ENCODE assay signal across 22 cellular contexts in genomic region chr4:8641931-8642650, GRCh38. TPM values are rescaled to one million over a fixed set of nuclear protein-coding genes. Genes with fewer than 3 reads are reported as not detected.
"Had no signal": no experiment of that assay in that cellular context is flagged by ENCODE, and none has a peak within 500 bp of the region (broad histone marks: within the 10 kb centered on the region; RNA-seq: fewer than 3 reads in every experiment).

No MANE protein-coding gene starts in this region.

- H3K9me3 ChIP-seq: thyroid gland, uterus had no signal

- H3K9me3 Mint-ChIP-seq: activated CD4-positive, alpha-beta memory T cell treated with anti-CD3 and anti-CD28 coated beads for 36 hours; brain; central memory CD8-positive, alpha-beta T cell; immature natural killer cell; nephron progenitor cell had no signal

- H3K4me1 Mint-ChIP-seq: activated CD4-positive, alpha-beta T cell treated with anti-CD3 and anti-CD28 coated beads for 36 hours; brain; central memory CD8-positive, alpha-beta T cell; immature natural killer cell; memory B cell; stimulated activated naive B cell treated with anti-CD40 and anti-IgM and Interleukin-4, amounts not matched to agents 10 μg/mL and 1 μg/mL and 100 μg/mL, for 72 hours; T-helper 17 cell had no signal

- H3K4me3 Mint-ChIP-seq: activated CD4-positive, alpha-beta memory T cell treated with anti-CD3 and anti-CD28 coated beads for 36 hours; activated CD4-positive, alpha-beta T cell treated with anti-CD3 and anti-CD28 coated beads for 36 hours; activated naive CD8-positive, alpha-beta T cell; brain; central memory CD8-positive, alpha-beta T cell; immature natural killer cell; memory B cell; nephron progenitor cell; stimulated activated naive B cell treated with anti-CD40 and anti-IgM and Interleukin-4, amounts not matched to agents 10 μg/mL and 1 μg/mL and 100 μg/mL, for 72 hours; T-helper 17 cell had no signal

- H3K36me3 ChIP-seq: thyroid gland, uterus, WERI-Rb-1 had no signal

- H3K27me3 Mint-ChIP-seq: activated CD4-positive, alpha-beta memory T cell treated with anti-CD3 and anti-CD28 coated beads for 36 hours; activated CD4-positive, alpha-beta T cell treated with anti-CD3 and anti-CD28 coated beads for 36 hours; activated naive CD8-positive, alpha-beta T cell; memory B cell had no signal

- H3K27me3 ChIP-seq: thyroid gland, uterus had no signal

- H3K27ac Mint-ChIP-seq: activated CD4-positive, alpha-beta memory T cell treated with anti-CD3 and anti-CD28 coated beads for 36 hours; activated CD4-positive, alpha-beta T cell treated with anti-CD3 and anti-CD28 coated beads for 36 hours; activated naive CD8-positive, alpha-beta T cell; brain; immature natural killer cell; memory B cell; stimulated activated naive B cell treated with anti-CD40 and anti-IgM and Interleukin-4, amounts not matched to agents 10 μg/mL and 1 μg/mL and 100 μg/mL, for 72 hours; T-helper 17 cell had no signal

- DNase-seq: activated CD4-positive, alpha-beta memory T cell treated with anti-CD3 and anti-CD28 coated beads for 36 hours; activated CD4-positive, alpha-beta T cell treated with anti-CD3 and anti-CD28 coated beads for 36 hours; activated gamma-delta T cell treated with Interleukin-2 at 50 U/mL for 16 hours; activated T-cell treated with anti-CD3 and anti-CD28 coated beads, Interleukin-2, amount 50 U/mL, for 48 hours; cortex of kidney; effector CD4-positive, alpha-beta T cell; foreskin fibroblast; immature natural killer cell; left colon; nephron progenitor cell; stimulated activated CD4-positive, alpha-beta T cell treated with anti-CD3 and anti-CD28 coated beads, Interleukin-4, amount 100 ng/mL, for 1 hour; stimulated activated naive B cell treated with anti-CD40 and anti-IgM and Interleukin-4, amounts not matched to agents 10 μg/mL and 1 μg/mL and 100 μg/mL, for 72 hours; T-helper 17 cell; thyroid gland; uterus had no signal

- ATAC-seq: activated CD4-positive, alpha-beta T cell treated with anti-CD3 and anti-CD28 coated beads for 36 hours; left colon; stimulated activated naive B cell treated with anti-CD40 and anti-IgM and Interleukin-4, amounts not matched to agents 10 μg/mL and 1 μg/mL and 100 μg/mL, for 72 hours; T-helper 17 cell had no signal

- H3K4me3 ChIP-seq: thyroid gland, uterus had no signal

- H3K27ac ChIP-seq: thyroid gland, uterus, WERI-Rb-1 had no signal

- H3K4me1 ChIP-seq: uterus had no signal

- H3K36me3 Mint-ChIP-seq: activated CD4-positive, alpha-beta memory T cell treated with anti-CD3 and anti-CD28 coated beads for 36 hours; activated naive CD8-positive, alpha-beta T cell; brain; immature natural killer cell; memory B cell; stimulated activated naive B cell treated with anti-CD40 and anti-IgM and Interleukin-4, amounts not matched to agents 10 μg/mL and 1 μg/mL and 100 μg/mL, for 72 hours had no signal

RNA-seq across cellular contexts. Expression of gene CPZ, which starts 49.5 kb away (rescaled TPM):
- total RNA-seq: activated CD4-positive, alpha-beta memory T cell treated with anti-CD3 and anti-CD28 coated beads for 36 hours; activated CD4-positive, alpha-beta T cell treated with anti-CD3 and anti-CD28 coated beads for 36 hours; endothelial cell of umbilical vein; pulmonary artery endothelial cell; T-helper 17 cell had no signal
- polyA plus RNA-seq: endothelial cell of umbilical vein, immature natural killer cell had no signal
